ENCODE assay signal across 19 cellular contexts in genomic region chr7:71245038-71245437, GRCh38.
A peak's percentile ranks its signal among the peaks of the same experiment; 100 is the strongest.
DNase-seq lines count a peak whose midpoint lies in the region; ATAC-seq and TF ChIP-seq lines count a peak whose summit lies in the region.
"Had no signal": no experiment of that assay in that cellular context is flagged by ENCODE, and none has a peak within 500 bp of the region (broad histone marks: within the 10 kb centered on the region; RNA-seq: fewer than 3 reads in every experiment).

No MANE protein-coding gene starts in this region.

- no peaks in the 10 kb centered on the region for H3K36me3 Mint-ChIP-seq in Caco-2 (ENCODE audit: insufficient read depth, unreplicated experiment)
- H3K36me3 Mint-ChIP-seq in activated CD4-positive, alpha-beta memory T cell treated with anti-CD3 and anti-CD28 coated beads, Interleukin-2, amount 10 ng/mL, durations not matched to agents 7 days and 5 days (ENCODE audit: low read depth), result no peaks in the 10 kb centered on the region
- H3K36me3 Mint-ChIP-seq: IgD-negative memory B cell had no signal

- peaks cover 0 to 19% (median 2%) of the 10 kb centered on the region in 9 donors for H3K4me1 ChIP-seq in heart right ventricle
- no peaks in the 10 kb centered on the region for H3K4me1 ChIP-seq in right atrium auricular region
- H3K4me1 ChIP-seq in Caco-2, result no peaks in the 10 kb centered on the region

- no peak overlapping the region for H3K27ac Mint-ChIP-seq in Caco-2 (ENCODE audit: unreplicated experiment)
- no peak overlapping the region for H3K27ac Mint-ChIP-seq in activated CD4-positive, alpha-beta memory T cell treated with anti-CD3 and anti-CD28 coated beads, Interleukin-2, amount 10 ng/mL, durations not matched to agents 7 days and 5 days
- H3K27ac Mint-ChIP-seq: CD4-positive, alpha-beta T cell; HFFc6 had no signal

- BruUV-seq in Caco-2 (replicated peaks; lab: Mats Ljungman, UMichigan), result no TSS peak

- H3K36me3 ChIP-seq in heart right ventricle, result no peaks in the 10 kb centered on the region
- no peaks in the 10 kb centered on the region for H3K36me3 ChIP-seq in right atrium auricular region
- H3K36me3 ChIP-seq in Caco-2 (ENCODE audit: control insufficient read depth, insufficient read depth, low read length), result no peaks in the 10 kb centered on the region

- no peaks in the 10 kb centered on the region for H3K4me1 Mint-ChIP-seq in Caco-2 (ENCODE audit: low read depth, unreplicated experiment)
- no peaks in the 10 kb centered on the region for H3K4me1 Mint-ChIP-seq in activated CD4-positive, alpha-beta memory T cell treated with anti-CD3 and anti-CD28 coated beads, Interleukin-2, amount 10 ng/mL, durations not matched to agents 7 days and 5 days
- H3K4me1 Mint-ChIP-seq: IgD-negative memory B cell had no signal

- H3K27me3 ChIP-seq in heart right ventricle (no peaks in the 10 kb centered on the region), right atrium auricular region (no peaks in the 10 kb centered on the region), Caco-2 (replicated peaks; ENCODE audit: control insufficient read depth, insufficient read depth, low read length) (no peaks in the 10 kb centered on the region)

- no peak for TF ChIP-seq CTCF in heart right ventricle (IDR thresholded peaks at IDR 0.05)
- TF ChIP-seq CTCF in right atrium auricular region (IDR thresholded peaks at IDR 0.05), result no peak
- no peak for TF ChIP-seq CTCF in Caco-2 (IDR thresholded peaks at IDR 0.05; ENCODE audit: insufficient read depth in 1 of 2, low read depth in 1 of 2, low read length in 1 of 2, severe bottlenecking in 1 of 2, unreplicated experiment in 1 of 2)

- H3K9me3 ChIP-seq in heart right ventricle (peaks cover 0 to 9% (median 0%) of the 10 kb centered on the region in 11 donors), right atrium auricular region (no peaks in the 10 kb centered on the region), Caco-2 (no peaks in the 10 kb centered on the region; the same call in 1 of the 2 replicates)

- no peak overlapping the region for H3K4me3 ChIP-seq in heart right ventricle
- H3K4me3 ChIP-seq in right atrium auricular region, result no peak overlapping the region
- no peak overlapping the region for H3K4me3 ChIP-seq in Caco-2 (ENCODE audit: low read depth, low read length)
- H3K4me3 ChIP-seq: GM23248 had no signal

- H3K9me3 Mint-ChIP-seq in Caco-2 (ENCODE audit: unreplicated experiment), result peaks cover 32% of the 10 kb centered on the region
- peaks cover 28% of the 10 kb centered on the region for H3K9me3 Mint-ChIP-seq in activated CD4-positive, alpha-beta memory T cell treated with anti-CD3 and anti-CD28 coated beads, Interleukin-2, amount 10 ng/mL, durations not matched to agents 7 days and 5 days

- no peak for DNase-seq in heart right ventricle
- DNase-seq in right atrium auricular region (ENCODE audit: low spot score), result no peak
- DNase-seq in left ventricle myocardium superior, result no peak
- DNase-seq in AG08395 (ENCODE audit: low spot score), result no peak
- DNase-seq in Caco-2, result no peak
- no peak for DNase-seq in activated CD4-positive, alpha-beta memory T cell treated with anti-CD3 and anti-CD28 coated beads, Interleukin-2, amount 10 ng/mL, durations not matched to agents 7 days and 5 days
- DNase-seq: ACHN; AML-193; CD4-positive, alpha-beta T cell; DMS153; DMS79; GDM1; GM23248; HFFc6 had no signal

- intact Hi-C loops in heart right ventricle (cut with DNase I) (no loop called here), left ventricle myocardium superior (cut with micrococcal nuclease) (no loop called here), Caco-2 (cut with micrococcal nuclease; ENCODE audit: unreplicated experiment) (no loop called here)

- POLR2A ChIA-PET in Caco-2 (lab: Charles Lee), result no interaction called here
- POLR2A ChIA-PET in activated CD4-positive, alpha-beta memory T cell treated with anti-CD3 and anti-CD28 coated beads, Interleukin-2, amount 10 ng/mL, durations not matched to agents 7 days and 5 days (lab: Charles Lee), result no interaction called here

- peak overlapping the region in 6 of 10 donors; percentile 40 to 77 (median 58) for H3K27ac ChIP-seq in heart right ventricle
- H3K27ac ChIP-seq in right atrium auricular region, result no peak overlapping the region
- peak overlapping the region; percentile 35 for H3K27ac ChIP-seq in angular gyrus (ENCODE audit: low read depth, low read length)
- H3K27ac ChIP-seq: C4-2B, GM23248 had no signal

- peak in 5 of 8 donors; percentile 27 to 53 (median 37) for ATAC-seq in heart right ventricle
- peak; percentile 31 for ATAC-seq in left ventricle myocardium superior
- ATAC-seq: HCT116, HepG2 had no signal

- no peaks in the 10 kb centered on the region for H3K27me3 Mint-ChIP-seq in Caco-2 (ENCODE audit: insufficient read depth, unreplicated experiment)
- H3K27me3 Mint-ChIP-seq in activated CD4-positive, alpha-beta memory T cell treated with anti-CD3 and anti-CD28 coated beads, Interleukin-2, amount 10 ng/mL, durations not matched to agents 7 days and 5 days, result no peaks in the 10 kb centered on the region
- H3K27me3 Mint-ChIP-seq: CD4-positive, alpha-beta T cell; IgD-negative memory B cell had no signal

- WGBS in heart right ventricle, 2 donors, result 61 to 69% methylated on average over 7 of the region's 7 CpGs

- CTCF ChIA-PET in Caco-2 (lab: Charles Lee), result no interaction called here
- CTCF ChIA-PET in activated CD4-positive, alpha-beta memory T cell treated with anti-CD3 and anti-CD28 coated beads, Interleukin-2, amount 10 ng/mL, durations not matched to agents 7 days and 5 days (lab: Charles Lee), result no interaction called here

- H3K4me3 Mint-ChIP-seq in Caco-2 (ENCODE audit: unreplicated experiment), result no peak overlapping the region
- no peak overlapping the region for H3K4me3 Mint-ChIP-seq in activated CD4-positive, alpha-beta memory T cell treated with anti-CD3 and anti-CD28 coated beads, Interleukin-2, amount 10 ng/mL, durations not matched to agents 7 days and 5 days
- H3K4me3 Mint-ChIP-seq: CD4-positive, alpha-beta T cell; HFFc6; IgD-negative memory B cell had no signal

Comparison
In these comparisons a context has a peak if more than half of its experiments do, and no peak if none do; other contexts are left out.
1. H3K27ac ChIP-seq: peak in heart right ventricle (6 of 10) and angular gyrus (single experiment); none in right atrium auricular region (0 of 2).